ENCODE assay signal across 8 cellular contexts in the genomic region with DNA sequence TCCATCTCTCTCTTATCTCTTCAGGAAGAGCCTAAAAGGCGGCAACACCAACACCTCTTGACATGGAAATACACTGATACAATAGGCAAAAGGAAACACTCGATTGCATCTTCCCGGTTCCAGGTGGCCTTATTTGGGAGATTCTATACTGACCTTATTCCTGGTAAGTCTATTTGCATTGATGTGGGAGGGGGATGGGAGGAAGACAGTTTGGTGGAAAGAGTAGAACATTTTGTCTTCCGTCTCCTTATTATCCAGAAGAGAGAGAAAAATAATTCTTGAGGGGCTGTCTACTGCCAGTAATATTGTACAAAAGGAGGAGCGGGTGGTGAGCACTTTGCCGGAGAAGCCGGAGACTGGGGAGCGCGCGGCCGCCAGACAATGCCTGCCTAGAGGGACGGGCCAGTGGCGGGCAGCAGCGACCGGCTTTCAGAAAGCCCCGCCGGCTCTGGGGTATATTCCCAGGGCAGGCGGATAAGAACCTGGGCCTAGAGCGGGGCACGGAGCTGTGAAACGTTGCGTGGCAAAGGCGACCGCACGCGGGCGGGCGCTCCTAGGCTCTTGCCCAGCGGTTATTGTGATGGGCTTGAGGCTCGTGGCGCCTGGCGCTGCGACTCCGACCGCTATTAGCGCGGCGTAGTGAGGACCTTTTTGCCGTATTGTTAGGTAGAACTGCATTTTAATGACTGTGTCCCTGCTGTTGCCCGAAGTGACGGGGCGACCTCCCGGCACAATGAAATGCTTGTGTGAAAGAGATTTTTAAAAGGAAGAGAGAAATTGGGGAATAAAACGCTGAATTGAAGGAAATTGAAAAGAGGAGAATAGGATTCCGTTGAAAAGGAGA. TPM values are rescaled to one million over a fixed set of nuclear protein-coding genes. Genes with fewer than 3 reads are reported as not detected.
DNase-seq lines count a peak whose midpoint lies in the region; ATAC-seq and TF ChIP-seq lines count a peak whose summit lies in the region.

No MANE protein-coding gene starts in this region.

- intact Hi-C loops in CD8-positive, alpha-beta T cell (cut with DNase I, micrococcal nuclease) = loop anchor here in 1 of 2 experiments (10.0 kb wide), 1 partner anchor 957 kb away; no protein-coding TSS in a partner anchor

- no peak overlapping the region for H3K27ac ChIP-seq in CD8-positive, alpha-beta T cell (ENCODE audit: low read depth, low read length)
- H3K27ac ChIP-seq in coronary artery = no peak overlapping the region

- CTCF ChIA-PET in CD8-positive, alpha-beta T cell (lab: Charles Lee) = interaction anchor here (1.2 to 9.7 kb wide), 3 partner anchors 13 to 1246 kb away, joined by 3 to 158 read pairs (median 15); no protein-coding TSS in a partner anchor

- TF ChIP-seq CTCF in CD8-positive, alpha-beta T cell (IDR thresholded peaks at IDR 0.05) = no peak
- TF ChIP-seq CTCF in coronary artery (IDR thresholded peaks at IDR 0.05) (no peak), nephron progenitor cell (IDR thresholded peaks at IDR 0.05) (no peak)

- no peaks in the 10 kb centered on the region for H3K9me3 Mint-ChIP-seq in CD8-positive, alpha-beta T cell
- no peaks in the 10 kb centered on the region for H3K9me3 Mint-ChIP-seq in nephron progenitor cell

- H3K4me3 ChIP-seq in CD8-positive, alpha-beta T cell (ENCODE audit: low read depth, low read length) = no peak overlapping the region
- H3K4me3 ChIP-seq in coronary artery = peak overlapping the region; percentile 66

- H3K36me3 ChIP-seq in CD8-positive, alpha-beta T cell (ENCODE audit: insufficient read depth, low read length) = no peaks in the 10 kb centered on the region

- peaks cover 31% of the 10 kb centered on the region for H3K27me3 Mint-ChIP-seq in CD8-positive, alpha-beta T cell (ENCODE audit: low read depth)
- H3K27me3 Mint-ChIP-seq in nephron progenitor cell (ENCODE audit: low read depth, poor library complexity) = peaks cover 98% of the 10 kb centered on the region

- H3K4me1 Mint-ChIP-seq in CD8-positive, alpha-beta T cell (ENCODE audit: low read depth) = peaks cover 33% of the 10 kb centered on the region
- peaks cover 36% of the 10 kb centered on the region for H3K4me1 Mint-ChIP-seq in nephron progenitor cell

- H3K9me3 ChIP-seq in CD8-positive, alpha-beta T cell (ENCODE audit: low read length) = no peaks in the 10 kb centered on the region

- H3K4me1 ChIP-seq in CD8-positive, alpha-beta T cell (ENCODE audit: insufficient read depth, low read length) = peaks cover 30% of the 10 kb centered on the region

- POLR2A ChIA-PET in CD8-positive, alpha-beta T cell (lab: Charles Lee) = interaction anchor here (0.6 kb wide), 1 partner anchor 300 kb away, joined by 3 read pairs; no protein-coding TSS in a partner anchor

- H3K4me3 Mint-ChIP-seq in CD8-positive, alpha-beta T cell = peak overlapping the region; percentile 64
- peak overlapping the region; percentile 49 for H3K4me3 Mint-ChIP-seq in nephron progenitor cell

- DNase-seq in CD8-positive, alpha-beta T cell = no peak
- DNase-seq in NCI-H1092 treated with DMSO at 0.1 percent for 48 hours (lab: John Stamatoyannopoulos, UW) (peak; percentile 72), coronary artery (ENCODE audit: low spot score) (no peak), nephron progenitor cell (peak; percentile 52)

- no peak overlapping the region for H3K27ac Mint-ChIP-seq in CD8-positive, alpha-beta T cell
- H3K27ac Mint-ChIP-seq in nephron progenitor cell = no peak overlapping the region

- peaks cover 3% of the 10 kb centered on the region for H3K36me3 Mint-ChIP-seq in CD8-positive, alpha-beta T cell
- no peaks in the 10 kb centered on the region for H3K36me3 Mint-ChIP-seq in nephron progenitor cell (ENCODE audit: low read depth)

- H3K27me3 ChIP-seq in CD8-positive, alpha-beta T cell (ENCODE audit: insufficient read depth, low read length) = peaks cover 20% of the 10 kb centered on the region

- ATAC-seq in CD8-positive, alpha-beta T cell = no peak
- no peak for ATAC-seq in HG02623 (IDR thresholded peaks at IDR 0.05; ENCODE audit: unreplicated experiment)
- ATAC-seq in HG02840 (IDR thresholded peaks at IDR 0.05; ENCODE audit: low FRiP score, unreplicated experiment) = no peak
- ATAC-seq in GM21367 (IDR thresholded peaks at IDR 0.05; ENCODE audit: unreplicated experiment) = no peak
- no peak for ATAC-seq in GM18858 (IDR thresholded peaks at IDR 0.05; ENCODE audit: unreplicated experiment)

RNA-seq across cellular contexts. Expression of gene PRDM8, which starts 0.5 kb away (rescaled TPM):
- total RNA-seq in CD8-positive, alpha-beta T cell = 1 to 10 TPM; 5.2 to 6.0 TPM

Comparison
In these comparisons a context has a peak if more than half of its experiments do, and no peak if none do; other contexts are left out.
1. DNase-seq: peak in NCI-H1092 treated with DMSO at 0.1 percent for 48 hours (single experiment) and nephron progenitor cell (single experiment); none in CD8-positive, alpha-beta T cell (0 of 7) and coronary artery (single experiment).